ENCODE assay signal across 10 cellular contexts in the genomic region with DNA sequence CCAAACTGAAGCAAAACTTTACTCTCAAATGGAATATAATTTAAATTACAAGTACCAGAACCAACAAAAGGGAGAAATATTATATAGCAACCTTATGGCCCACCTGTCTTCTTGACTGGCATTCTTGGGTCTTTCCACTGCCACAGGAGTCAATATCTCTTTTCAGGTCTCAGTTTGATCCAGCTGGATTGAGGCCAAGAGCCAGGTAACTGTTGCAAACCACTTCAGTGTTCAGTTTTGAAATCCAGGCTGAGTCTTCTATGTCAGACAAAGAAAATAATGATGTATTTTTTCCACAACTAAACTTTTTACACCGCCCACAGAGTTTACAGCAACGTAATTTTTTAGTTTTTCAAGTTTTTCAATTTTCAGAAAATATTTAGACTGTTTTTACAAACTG. TPM values are rescaled to one million over a fixed set of nuclear protein-coding genes. Genes with fewer than 3 reads are reported as not detected.
DNase-seq lines count a peak whose midpoint lies in the region; FAIRE-seq and TF ChIP-seq lines count a peak whose summit lies in the region.
"Had no signal": no experiment of that assay in that cellular context is flagged by ENCODE, and none has a peak within 500 bp of the region (broad histone marks: within the 10 kb centered on the region; RNA-seq: fewer than 3 reads in every experiment).

No MANE protein-coding gene starts in this region.

- peak overlapping the region; percentile 72 for H3K4me3 ChIP-seq in AG04450 (ENCODE audit: low read depth, low read length)
- peak overlapping the region; percentile 85 for H3K4me3 ChIP-seq in HUES6 (ENCODE audit: low read depth, low read length)
- peak overlapping the region; percentile 97 for H3K4me3 ChIP-seq in adipocyte (ENCODE audit: low read length)
- H3K4me3 ChIP-seq in muscle layer of colon (ENCODE audit: low read depth in 1 of 2, low read length in 2 of 2), result peak overlapping the region; percentile 75 to 94
- H3K4me3 ChIP-seq in WERI-Rb-1 (ENCODE audit: low read depth, low read length), result no peak overlapping the region

- H3K27ac ChIP-seq in AG04450 (ENCODE audit: low read depth, low read length) (no peak overlapping the region), HUES6 (ENCODE audit: low read depth, low read length) (no peak overlapping the region), muscle layer of colon (ENCODE audit: low read depth, low read length) (peak overlapping the region; percentile 99), WERI-Rb-1 (no peak overlapping the region)

- no peak for TF ChIP-seq CTCF in AG04450 (IDR thresholded peaks at IDR 0.05; ENCODE audit: low read depth, low read length)
- no peak for TF ChIP-seq CTCF in WERI-Rb-1 (IDR thresholded peaks at IDR 0.05; ENCODE audit: low read depth, low read length)
- TF ChIP-seq CTCF in D721Med (IDR thresholded peaks at IDR 0.05; ENCODE audit: insufficient read depth, missing control alignments), result no peak

- H3K36me3 ChIP-seq in HUES6 (ENCODE audit: control insufficient read depth, insufficient read depth, low read length) (peaks cover 8% of the 10 kb centered on the region), adipocyte (ENCODE audit: control insufficient read depth, insufficient read depth, low read length, severe bottlenecking) (no peaks in the 10 kb centered on the region), muscle layer of colon (ENCODE audit: insufficient read depth, low read length) (no peaks in the 10 kb centered on the region), WERI-Rb-1 (0 out of 2 replicates have a peak, but pooled peaks cover 8% of the 10 kb centered on the region)

- POLR2A ChIA-PET in AG04450 (lab: Yijun Ruan, JAX), result interaction anchor here (2.6 kb wide), 1 partner anchor 22 kb away, joined by 18 read pairs; the partner anchor contains the start of gene TMEM126A

- FAIRE-seq in D721Med (lab: Jason Lieb, UNC), result no peak

- H3K4me1 ChIP-seq in HUES6 (ENCODE audit: control insufficient read depth, insufficient read depth, low read length) (peaks cover 23% of the 10 kb centered on the region), adipocyte (ENCODE audit: control insufficient read depth, insufficient read depth, low read length) (peaks cover 18% of the 10 kb centered on the region), muscle layer of colon (ENCODE audit: insufficient read depth, low read length) (peaks cover 20% of the 10 kb centered on the region)

- DNase-seq in AG04450 (ENCODE audit: low read depth, low spot score), result no peak
- DNase-seq in adipocyte (ENCODE audit: low read depth), result peak; percentile 17
- no peak for DNase-seq in WERI-Rb-1
- DNase-seq in putamen (ENCODE audit: low spot score), result no peak
- no peak for DNase-seq in D721Med (ENCODE audit: insufficient read length, low spot score)
- DNase-seq in germinal center (ENCODE audit: low spot score), result no peak
- DNase-seq: effector CD8-positive, alpha-beta T cell; stimulated activated CD4-positive, alpha-beta T cell treated with anti-CD3 and anti-CD28 coated beads, Interleukin-12 subunit alpha, Interleukin-12 subunit beta, amount 100 ng/mL, for 4 hours had no signal

- H3K27me3 ChIP-seq in AG04450 (ENCODE audit: control insufficient read depth, insufficient read depth, low read length) (no peaks in the 10 kb centered on the region), HUES6 (ENCODE audit: control insufficient read depth, insufficient read depth, low read length) (no peaks in the 10 kb centered on the region), adipocyte (replicated peaks; ENCODE audit: control insufficient read depth, insufficient read depth, low read length) (no peaks in the 10 kb centered on the region), muscle layer of colon (ENCODE audit: control insufficient read depth in 1 of 2, insufficient read depth in 2 of 2, low read length in 2 of 2) (no peaks in the 10 kb centered on the region), WERI-Rb-1 (ENCODE audit: insufficient read depth, low read depth, severe bottlenecking) (no peaks in the 10 kb centered on the region)

- CTCF ChIA-PET in AG04450 (lab: Charles Lee), result interaction anchor here (1.1 to 1.5 kb wide), 3 partner anchors 35 to 846 kb away, joined by 3 to 5 read pairs (median 3); partner anchors contain the start of gene CCDC83

- no peaks in the 10 kb centered on the region for H3K9me3 ChIP-seq in AG04450 (ENCODE audit: control insufficient read depth, insufficient read depth, low read length)
- no peaks in the 10 kb centered on the region for H3K9me3 ChIP-seq in HUES6 (ENCODE audit: control insufficient read depth, insufficient read depth, low read depth, low read length)
- no peaks in the 10 kb centered on the region for H3K9me3 ChIP-seq in adipocyte (ENCODE audit: control insufficient read depth, low read length)
- no peaks in the 10 kb centered on the region for H3K9me3 ChIP-seq in muscle layer of colon (ENCODE audit: low read length)
- no peaks in the 10 kb centered on the region for H3K9me3 ChIP-seq in WERI-Rb-1 (ENCODE audit: severe bottlenecking)

- H3K9ac ChIP-seq in HUES6 (ENCODE audit: low read length) (no peak overlapping the region), adipocyte (ENCODE audit: low read length) (peak overlapping the region; percentile 90), muscle layer of colon (ENCODE audit: low read length) (peak overlapping the region; percentile 40)

RNA-seq across cellular contexts. Expression of gene DLG2, which starts 0.6 kb away (rescaled TPM):
- polyA plus RNA-seq in AG04450 (2011; rRNA removed), result 0.68 and 0.72 TPM in 2 replicates
- 2.0 and 3.3 TPM in 2 replicates for polyA minus RNA-seq in AG04450 (2011; rRNA and poly(A)+ RNA removed)

RNA-seq across cellular contexts. Expression of gene TMEM126B, which starts 1.9 kb away (rescaled TPM):
- 59.0 and 86.2 TPM in 2 replicates for polyA plus RNA-seq in AG04450 (2011; rRNA removed)
- polyA minus RNA-seq in AG04450 (2011; rRNA and poly(A)+ RNA removed), result 10.0 and 15.1 TPM in 2 replicates

RNA-seq across cellular contexts. Expression of gene TMEM126A, which starts 21.3 kb away (rescaled TPM):
- polyA plus RNA-seq in AG04450 (2011; rRNA removed), result 65.2 and 104 TPM in 2 replicates
- polyA minus RNA-seq in AG04450 (2011; rRNA and poly(A)+ RNA removed), result 7.6 and 16.1 TPM in 2 replicates

RNA-seq across cellular contexts. Expression of gene CREBZF, which starts 38.4 kb away (rescaled TPM):
- 19.3 and 25.0 TPM in 2 replicates for polyA plus RNA-seq in AG04450 (2011; rRNA removed)
- polyA minus RNA-seq in AG04450 (2011; rRNA and poly(A)+ RNA removed), result 15.3 and 17.0 TPM in 2 replicates

RNA-seq across cellular contexts. Expression of gene CCDC89, which starts 59.5 kb away (rescaled TPM):
- 2.5 and 2.7 TPM in 2 replicates for polyA plus RNA-seq in AG04450 (2011; rRNA removed)
- 6.3 and 7.2 TPM in 2 replicates for polyA minus RNA-seq in AG04450 (2011; rRNA and poly(A)+ RNA removed)
